Comparison of ENCODE assay signal across 1 cellular context in the genomic region with DNA sequence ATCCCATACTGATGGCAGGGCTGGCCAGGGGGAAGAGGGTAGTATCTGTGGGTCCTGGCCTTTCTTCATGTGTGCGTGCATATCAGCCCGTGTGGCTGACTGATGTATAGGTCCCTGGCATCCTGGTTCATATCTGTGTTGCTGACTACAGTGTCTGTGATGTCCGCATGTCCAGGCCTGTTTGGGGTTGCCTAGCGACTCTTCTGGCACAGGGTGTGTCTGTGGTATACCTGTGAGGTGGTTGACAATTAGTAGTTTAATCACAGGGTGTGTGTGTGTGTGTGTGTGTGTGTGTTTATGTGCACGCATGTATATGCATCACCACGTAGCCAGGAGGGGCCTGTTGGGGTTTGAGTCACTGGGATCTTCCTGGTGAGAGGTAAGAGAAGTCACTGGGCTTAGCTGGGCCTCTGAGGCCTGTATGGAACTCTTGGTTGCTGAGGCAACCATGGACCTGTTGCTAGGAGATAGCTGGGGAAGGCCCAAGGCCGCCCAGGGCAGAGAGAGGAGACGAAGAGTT.
A peak's percentile ranks its signal among the peaks of the same experiment; 100 is the strongest.
TF ChIP-seq lines count a peak whose summit lies in the region.

No MANE protein-coding gene starts in this region.

TF ChIP-seq in HEK293, 187 proteins besides CTCF, POLR2A, EP300 and RAD21 (continued from another document):
- TF ChIP-seq ZNF426 (tag by site-specific recombination; IDR thresholded peaks at IDR 0.05) (no peak), ZNF423 (tag by site-specific recombination; IDR thresholded peaks at IDR 0.05) (no peak), ZNF37A (tag by site-specific recombination; IDR thresholded peaks at IDR 0.05) (no peak), KLF1 (tag by site-specific recombination; IDR thresholded peaks at IDR 0.05) (0 out of 2 replicates have a peak, but pooled peaks have one; percentile 11), SCRT1 (tag by site-specific recombination; IDR thresholded peaks at IDR 0.05; ENCODE audit: borderline replicate concordance) (peak; percentile 79; the same call in 1 of the 2 replicates), ZBTB17 (tag by site-specific recombination; IDR thresholded peaks at IDR 0.05) (0 out of 2 replicates have a peak, but pooled peaks have one; percentile 29), PRDM2 (tag by site-specific recombination; IDR thresholded peaks at IDR 0.05; ENCODE audit: borderline replicate concordance) (no peak), ZNF140 (tag by site-specific recombination; IDR thresholded peaks at IDR 0.05) (no peak), SCRT2 (tag by site-specific recombination; IDR thresholded peaks at IDR 0.05) (peak; percentile 98), INSM2 (tag by site-specific recombination; IDR thresholded peaks at IDR 0.05) (no peak), ZNF366 (tag by site-specific recombination; conservative IDR thresholded peaks at IDR 0.05) (0 out of 2 replicates have a peak, but pooled peaks have one; percentile 18), ZNF621 (tag by site-specific recombination; IDR thresholded peaks at IDR 0.05) (0 out of 2 replicates have a peak, but pooled peaks have one; percentile 38), ZNF600 (tag by site-specific recombination; IDR thresholded peaks at IDR 0.05) (peak; percentile 49; the same call in 1 of the 2 replicates), ZIC2 (tag by site-specific recombination; IDR thresholded peaks at IDR 0.05) (0 out of 2 replicates have a peak, but pooled peaks have one; percentile 17)
- TF ChIP-seq, protein P1, sequence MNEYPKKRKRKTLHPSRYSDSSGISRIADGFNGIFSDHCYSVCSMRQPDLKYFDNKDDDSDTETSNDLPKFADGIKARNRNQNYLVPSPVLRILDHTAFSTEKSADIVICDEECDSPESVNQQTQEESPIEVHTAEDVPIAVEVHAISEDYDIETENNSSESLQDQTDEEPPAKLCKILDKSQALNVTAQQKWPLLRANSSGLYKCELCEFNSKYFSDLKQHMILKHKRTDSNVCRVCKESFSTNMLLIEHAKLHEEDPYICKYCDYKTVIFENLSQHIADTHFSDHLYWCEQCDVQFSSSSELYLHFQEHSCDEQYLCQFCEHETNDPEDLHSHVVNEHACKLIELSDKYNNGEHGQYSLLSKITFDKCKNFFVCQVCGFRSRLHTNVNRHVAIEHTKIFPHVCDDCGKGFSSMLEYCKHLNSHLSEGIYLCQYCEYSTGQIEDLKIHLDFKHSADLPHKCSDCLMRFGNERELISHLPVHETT (tag by site-specific recombination; IDR thresholded peaks at IDR 0.05), result 0 out of 2 replicates have a peak, but pooled peaks have one; percentile 23
- TF ChIP-seq, protein P2, sequence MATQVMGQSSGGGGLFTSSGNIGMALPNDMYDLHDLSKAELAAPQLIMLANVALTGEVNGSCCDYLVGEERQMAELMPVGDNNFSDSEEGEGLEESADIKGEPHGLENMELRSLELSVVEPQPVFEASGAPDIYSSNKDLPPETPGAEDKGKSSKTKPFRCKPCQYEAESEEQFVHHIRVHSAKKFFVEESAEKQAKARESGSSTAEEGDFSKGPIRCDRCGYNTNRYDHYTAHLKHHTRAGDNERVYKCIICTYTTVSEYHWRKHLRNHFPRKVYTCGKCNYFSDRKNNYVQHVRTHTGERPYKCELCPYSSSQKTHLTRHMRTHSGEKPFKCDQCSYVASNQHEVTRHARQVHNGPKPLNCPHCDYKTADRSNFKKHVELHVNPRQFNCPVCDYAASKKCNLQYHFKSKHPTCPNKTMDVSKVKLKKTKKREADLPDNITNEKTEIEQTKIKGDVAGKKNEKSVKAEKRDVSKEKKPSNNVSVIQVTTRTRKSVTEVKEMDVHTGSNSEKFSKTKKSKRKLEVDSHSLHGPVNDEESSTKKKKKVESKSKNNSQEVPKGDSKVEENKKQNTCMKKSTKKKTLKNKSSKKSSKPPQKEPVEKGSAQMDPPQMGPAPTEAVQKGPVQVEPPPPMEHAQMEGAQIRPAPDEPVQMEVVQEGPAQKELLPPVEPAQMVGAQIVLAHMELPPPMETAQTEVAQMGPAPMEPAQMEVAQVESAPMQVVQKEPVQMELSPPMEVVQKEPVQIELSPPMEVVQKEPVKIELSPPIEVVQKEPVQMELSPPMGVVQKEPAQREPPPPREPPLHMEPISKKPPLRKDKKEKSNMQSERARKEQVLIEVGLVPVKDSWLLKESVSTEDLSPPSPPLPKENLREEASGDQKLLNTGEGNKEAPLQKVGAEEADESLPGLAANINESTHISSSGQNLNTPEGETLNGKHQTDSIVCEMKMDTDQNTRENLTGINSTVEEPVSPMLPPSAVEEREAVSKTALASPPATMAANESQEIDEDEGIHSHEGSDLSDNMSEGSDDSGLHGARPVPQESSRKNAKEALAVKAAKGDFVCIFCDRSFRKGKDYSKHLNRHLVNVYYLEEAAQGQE (tag by site-specific recombination; IDR thresholded peaks at IDR 0.05), result no peak
- TF ChIP-seq, protein P3, sequence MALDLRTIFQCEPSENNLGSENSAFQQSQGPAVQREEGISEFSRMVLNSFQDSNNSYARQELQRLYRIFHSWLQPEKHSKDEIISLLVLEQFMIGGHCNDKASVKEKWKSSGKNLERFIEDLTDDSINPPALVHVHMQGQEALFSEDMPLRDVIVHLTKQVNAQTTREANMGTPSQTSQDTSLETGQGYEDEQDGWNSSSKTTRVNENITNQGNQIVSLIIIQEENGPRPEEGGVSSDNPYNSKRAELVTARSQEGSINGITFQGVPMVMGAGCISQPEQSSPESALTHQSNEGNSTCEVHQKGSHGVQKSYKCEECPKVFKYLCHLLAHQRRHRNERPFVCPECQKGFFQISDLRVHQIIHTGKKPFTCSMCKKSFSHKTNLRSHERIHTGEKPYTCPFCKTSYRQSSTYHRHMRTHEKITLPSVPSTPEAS (tag by site-specific recombination; IDR thresholded peaks at IDR 0.05), result peak; percentile 72
